ENCODE assay signal across 20 cellular contexts in genomic region chr4:153873741-153874140, GRCh38.
"Had no signal": no experiment of that assay in that cellular context is flagged by ENCODE, and none has a peak within 500 bp of the region (broad histone marks: within the 10 kb centered on the region; RNA-seq: fewer than 3 reads in every experiment).

No MANE protein-coding gene starts in this region.

- H3K27ac Mint-ChIP-seq: mesothelial cell of epicardium; naive thymus-derived CD8-positive, alpha-beta T cell had no signal

- H3K4me1 Mint-ChIP-seq: mesothelial cell of epicardium, naive B cell had no signal

- H3K79me2 ChIP-seq: hepatocyte had no signal

- H3K27ac ChIP-seq: coronary artery, dorsolateral prefrontal cortex, esophagus muscularis mucosa, foreskin keratinocyte, gastroesophageal sphincter, heart left ventricle, hepatocyte, left lung, lower lobe of right lung had no signal

- H3K4me2 ChIP-seq: hepatocyte had no signal

- H3K4me3 Mint-ChIP-seq: mesothelial cell of epicardium; naive B cell; naive thymus-derived CD8-positive, alpha-beta T cell had no signal

- H2AFZ ChIP-seq: hepatocyte had no signal

- H3K36me3 ChIP-seq: esophagus muscularis mucosa, gastroesophageal sphincter, heart left ventricle, left lung, lower lobe of right lung had no signal

- H3K4me3 ChIP-seq: coronary artery, dorsolateral prefrontal cortex, esophagus muscularis mucosa, gastroesophageal sphincter, heart left ventricle, hepatocyte, left lung, lower lobe of right lung, mucosa of descending colon had no signal

- H3K36me3 Mint-ChIP-seq: mesothelial cell of epicardium had no signal

- ATAC-seq: foreskin keratinocyte; gastroesophageal sphincter; heart left ventricle; left cardiac atrium; left lung; left ventricle myocardium superior; lower lobe of right lung; mucosa of descending colon; naive thymus-derived CD8-positive, alpha-beta T cell had no signal

- DNase-seq: dermis blood vessel endothelial cell; dorsolateral prefrontal cortex; effector CD4-positive, alpha-beta T cell; effector memory CD4-positive, alpha-beta T cell; foreskin keratinocyte; heart left ventricle; hypothalamus; left cardiac atrium; left lung; left ventricle myocardium superior; lower lobe of right lung; mesenchymal stem cell; mucosa of descending colon; naive B cell; naive thymus-derived CD8-positive, alpha-beta T cell had no signal

- H3K9me3 ChIP-seq: esophagus muscularis mucosa, gastroesophageal sphincter, left lung, lower lobe of right lung, mucosa of descending colon had no signal

- H3K27me3 ChIP-seq: dorsolateral prefrontal cortex, esophagus muscularis mucosa, foreskin keratinocyte, gastroesophageal sphincter, heart left ventricle, hepatocyte, left lung had no signal

- H3K4me1 ChIP-seq: esophagus muscularis mucosa, foreskin keratinocyte, gastroesophageal sphincter, heart left ventricle, left lung, lower lobe of right lung had no signal
